In the genomic region with DNA sequence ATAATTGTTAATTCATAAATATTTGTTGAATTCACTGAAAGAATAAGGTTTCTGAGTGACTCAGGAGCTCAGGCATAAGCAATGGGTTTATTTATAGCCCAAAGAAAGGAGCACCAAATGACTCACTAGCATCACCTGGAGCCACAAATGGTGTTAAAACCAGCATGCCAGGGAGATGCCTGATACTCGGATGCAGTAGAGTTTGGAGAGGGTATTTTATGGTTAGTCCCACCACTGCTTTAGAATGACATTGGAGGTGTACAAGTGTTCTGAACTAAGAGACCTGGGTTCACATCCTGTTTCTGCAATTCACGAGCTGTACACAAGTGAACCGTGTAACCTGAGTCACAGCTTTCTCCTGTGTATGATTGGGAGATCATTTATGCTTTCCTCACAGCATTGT, we compare ENCODE assay signal across 14 cellular contexts. TPM values are rescaled to one million over a fixed set of nuclear protein-coding genes. Genes with fewer than 3 reads are reported as not detected.
DNase-seq lines count a peak whose midpoint lies in the region; ATAC-seq and TF ChIP-seq lines count a peak whose summit lies in the region.
"Had no signal": no experiment of that assay in that cellular context is flagged by ENCODE, and none has a peak within 500 bp of the region (broad histone marks: within the 10 kb centered on the region; RNA-seq: fewer than 3 reads in every experiment).

No MANE protein-coding gene starts in this region.

- DNase-seq in activated CD8-positive, alpha-beta T cell treated with anti-CD3 and anti-CD28 coated beads for 36 hours: no peak
- DNase-seq in activated CD8-positive, alpha-beta T cell treated with anti-CD3 and anti-CD28 coated beads, Interleukin-2, amount 10 ng/mL, durations not matched to agents 7 days and 5 days: no peak
- DNase-seq in iris pigment epithelial cell (ENCODE audit: low read depth) (peak; percentile 19), neuronal stem cell (ENCODE audit: low spot score) (no peak), chondrocyte (ENCODE audit: low spot score) (no peak), mucosa of gallbladder (ENCODE audit: low spot score) (no peak)
- DNase-seq: ACHN; effector memory CD4-positive, alpha-beta T cell; EL; NCI-H187 treated with DMSO at 0.1 percent for 48 hours; RPMI8226 had no signal

- H3K27me3 Mint-ChIP-seq in activated CD8-positive, alpha-beta T cell treated with anti-CD3 and anti-CD28 coated beads for 36 hours: no peaks in the 10 kb centered on the region
- H3K27me3 Mint-ChIP-seq in activated CD8-positive, alpha-beta T cell treated with anti-CD3 and anti-CD28 coated beads, Interleukin-2, amount 10 ng/mL, durations not matched to agents 7 days and 5 days (ENCODE audit: low read depth): no peaks in the 10 kb centered on the region
- H3K27me3 Mint-ChIP-seq in chondrocyte (ENCODE audit: low read depth): peaks cover 19% of the 10 kb centered on the region

- H3K9me3 ChIP-seq in neuronal stem cell (replicated peaks in 1 of 2; ENCODE audit: control insufficient read depth in 2 of 2, insufficient read depth in 1 of 2, low read depth in 1 of 2, low read length in 2 of 2): no peaks in the 10 kb centered on the region

- H3K4me1 ChIP-seq in neuronal stem cell (ENCODE audit: control insufficient read depth in 2 of 2, insufficient read depth in 1 of 2, low read depth in 1 of 2, low read length in 2 of 2): no peaks in the 10 kb centered on the region

- H3K4ac ChIP-seq in neuronal stem cell (ENCODE audit: low read length): no peak overlapping the region

- peaks cover 23% of the 10 kb centered on the region for H3K4me1 Mint-ChIP-seq in activated CD8-positive, alpha-beta T cell treated with anti-CD3 and anti-CD28 coated beads for 36 hours (ENCODE audit: low read depth)
- peaks cover 26% of the 10 kb centered on the region for H3K4me1 Mint-ChIP-seq in activated CD8-positive, alpha-beta T cell treated with anti-CD3 and anti-CD28 coated beads, Interleukin-2, amount 10 ng/mL, durations not matched to agents 7 days and 5 days (ENCODE audit: low read depth)
- peaks cover 7% of the 10 kb centered on the region for H3K4me1 Mint-ChIP-seq in chondrocyte (ENCODE audit: low read depth)

- H2AK5ac ChIP-seq in neuronal stem cell (ENCODE audit: low read depth, low read length): no peak overlapping the region

- no peak overlapping the region for H2BK120ac ChIP-seq in neuronal stem cell (ENCODE audit: low read depth, low read length)

- no peaks in the 10 kb centered on the region for H3K9me3 Mint-ChIP-seq in activated CD8-positive, alpha-beta T cell treated with anti-CD3 and anti-CD28 coated beads for 36 hours
- H3K9me3 Mint-ChIP-seq in activated CD8-positive, alpha-beta T cell treated with anti-CD3 and anti-CD28 coated beads, Interleukin-2, amount 10 ng/mL, durations not matched to agents 7 days and 5 days (ENCODE audit: insufficient read depth): no peaks in the 10 kb centered on the region
- no peaks in the 10 kb centered on the region for H3K9me3 Mint-ChIP-seq in chondrocyte (ENCODE audit: low read depth)

- peak; percentile 22 for ATAC-seq in activated CD8-positive, alpha-beta T cell treated with anti-CD3 and anti-CD28 coated beads for 36 hours
- ATAC-seq in activated CD8-positive, alpha-beta T cell treated with anti-CD3 and anti-CD28 coated beads, Interleukin-2, amount 10 ng/mL, durations not matched to agents 7 days and 5 days: no peak
- peak; percentile 55 for ATAC-seq in GM21381 (IDR thresholded peaks at IDR 0.05; ENCODE audit: unreplicated experiment)
- ATAC-seq in HG03432 (IDR thresholded peaks at IDR 0.05; ENCODE audit: unreplicated experiment): peak; percentile 76

- no peak overlapping the region for H3K4me3 Mint-ChIP-seq in activated CD8-positive, alpha-beta T cell treated with anti-CD3 and anti-CD28 coated beads for 36 hours
- H3K4me3 Mint-ChIP-seq in activated CD8-positive, alpha-beta T cell treated with anti-CD3 and anti-CD28 coated beads, Interleukin-2, amount 10 ng/mL, durations not matched to agents 7 days and 5 days: no peak overlapping the region
- no peak overlapping the region for H3K4me3 Mint-ChIP-seq in chondrocyte (ENCODE audit: unreplicated experiment)

- H3K23ac ChIP-seq in neuronal stem cell (ENCODE audit: low read depth, low read length, poor library complexity): no peak overlapping the region

- peaks cover 20% of the 10 kb centered on the region for H3K36me3 Mint-ChIP-seq in activated CD8-positive, alpha-beta T cell treated with anti-CD3 and anti-CD28 coated beads for 36 hours (ENCODE audit: low read depth)
- peaks cover 35% of the 10 kb centered on the region for H3K36me3 Mint-ChIP-seq in activated CD8-positive, alpha-beta T cell treated with anti-CD3 and anti-CD28 coated beads, Interleukin-2, amount 10 ng/mL, durations not matched to agents 7 days and 5 days (ENCODE audit: low read depth)
- no peaks in the 10 kb centered on the region for H3K36me3 Mint-ChIP-seq in chondrocyte (ENCODE audit: low read depth)

- no peak overlapping the region for H3K4me2 ChIP-seq in neuronal stem cell (ENCODE audit: insufficient read depth, low read length, poor library complexity, severe bottlenecking)

- H2BK12ac ChIP-seq in neuronal stem cell (ENCODE audit: low read length): no peak overlapping the region

- no peak overlapping the region for H4K8ac ChIP-seq in neuronal stem cell (ENCODE audit: low read depth, low read length)

- no peaks in the 10 kb centered on the region for H3K27me3 ChIP-seq in neuronal stem cell (ENCODE audit: control insufficient read depth in 3 of 3, insufficient read depth in 3 of 3, low read depth in 1 of 3, low read length in 3 of 3)

- CTCF ChIA-PET in activated CD8-positive, alpha-beta T cell treated with anti-CD3 and anti-CD28 coated beads for 36 hours (lab: Charles Lee): interaction anchor here (1.0 to 4.1 kb wide), 3 partner anchors 21 to 155 kb away, joined by 3 to 30 read pairs (median 7); a partner anchor contains a TSS
- CTCF ChIA-PET in activated CD8-positive, alpha-beta T cell treated with anti-CD3 and anti-CD28 coated beads, Interleukin-2, amount 10 ng/mL, durations not matched to agents 7 days and 5 days (lab: Charles Lee): interaction anchor here (1.2 kb wide), 1 partner anchor 10 kb away, joined by 5 read pairs; no protein-coding TSS in a partner anchor

- H2BK15ac ChIP-seq in neuronal stem cell (ENCODE audit: low read length): no peak overlapping the region

- no peak overlapping the region for H2AFZ ChIP-seq in neuronal stem cell (ENCODE audit: low read length)

- no peak overlapping the region for H3K18ac ChIP-seq in neuronal stem cell (ENCODE audit: low read length)

- H3K36me3 ChIP-seq in neuronal stem cell (replicated peaks in 1 of 2; ENCODE audit: control insufficient read depth in 2 of 2, insufficient read depth in 2 of 2, low read length in 2 of 2): no peaks in the 10 kb centered on the region

- no CpG with 5 or more reads among the region's 3 CpGs for WGBS in neuronal stem cell (ENCODE audit: extremely low coverage in 2 of 2, insufficient read length in 2 of 2, insufficient replicate concordance in 1 of 2), 2 donors

- H3K27ac Mint-ChIP-seq in activated CD8-positive, alpha-beta T cell treated with anti-CD3 and anti-CD28 coated beads for 36 hours: no peak overlapping the region
- no peak overlapping the region for H3K27ac Mint-ChIP-seq in activated CD8-positive, alpha-beta T cell treated with anti-CD3 and anti-CD28 coated beads, Interleukin-2, amount 10 ng/mL, durations not matched to agents 7 days and 5 days
- H3K27ac Mint-ChIP-seq in chondrocyte (ENCODE audit: unreplicated experiment): no peak overlapping the region

- intact Hi-C loops in activated CD8-positive, alpha-beta T cell treated with anti-CD3 and anti-CD28 coated beads for 36 hours (cut with micrococcal nuclease): loop anchor here (5.0 to 10.0 kb wide), 3 partner anchors 75 to 282 kb away; a partner anchor contains a TSS

- H2BK5ac ChIP-seq in neuronal stem cell (ENCODE audit: low read length): no peak overlapping the region

- no peak overlapping the region for H3K9ac ChIP-seq in neuronal stem cell (ENCODE audit: low read depth, low read length, poor library complexity)

- no peak overlapping the region for H4K91ac ChIP-seq in neuronal stem cell (ENCODE audit: low read depth, low read length, poor library complexity)

- no peak overlapping the region for H3K27ac ChIP-seq in neuronal stem cell (replicated peaks; ENCODE audit: low read length)
- H3K27ac ChIP-seq: VCaP had no signal

- H3K79me1 ChIP-seq in neuronal stem cell (ENCODE audit: low read depth, low read length): no peaks in the 10 kb centered on the region

- no peak overlapping the region for H3K4me3 ChIP-seq in neuronal stem cell (ENCODE audit: low read length in 2 of 2)

- TF ChIP-seq CTCF in activated CD8-positive, alpha-beta T cell treated with anti-CD3 and anti-CD28 coated beads for 36 hours (IDR thresholded peaks at IDR 0.05): no peak
- TF ChIP-seq CTCF in chondrocyte (IDR thresholded peaks at IDR 0.05): no peak

- no peak overlapping the region for H3K14ac ChIP-seq in neuronal stem cell (ENCODE audit: low read length)

- POLR2A ChIA-PET in activated CD8-positive, alpha-beta T cell treated with anti-CD3 and anti-CD28 coated beads for 36 hours (lab: Charles Lee): no interaction called here
- POLR2A ChIA-PET in activated CD8-positive, alpha-beta T cell treated with anti-CD3 and anti-CD28 coated beads, Interleukin-2, amount 10 ng/mL, durations not matched to agents 7 days and 5 days (lab: Charles Lee): no interaction called here

RNA-seq across cellular contexts. Expression of a gene that starts 25.2 kb away (rescaled TPM):
- total RNA-seq in activated CD8-positive, alpha-beta T cell treated with anti-CD3 and anti-CD28 coated beads for 36 hours: 10 to 100 TPM; 12.4 to 15.0 TPM
- total RNA-seq in activated CD8-positive, alpha-beta T cell treated with anti-CD3 and anti-CD28 coated beads, Interleukin-2, amount 10 ng/mL, durations not matched to agents 7 days and 5 days: 10 to 100 TPM; 10.8 to 11.9 TPM
- polyA plus RNA-seq in neuronal stem cell (2013, experiment 1 of 2): 0.03 TPM
- 0.04 TPM for polyA plus RNA-seq in neuronal stem cell (2013, experiment 2 of 2)
- total RNA-seq in chondrocyte: 0.10 TPM in 1 of 3 replicates, not detected in the others
- 32.3 TPM for total RNA-seq in mucosa of gallbladder

Comparison
In these comparisons a context has a peak if more than half of its experiments do, and no peak if none do; other contexts are left out.
1. RNA of a gene that starts 25.2 kb away (total RNA-seq): 32.3 TPM in mucosa of gallbladder (single experiment), 12.4 to 15.0 TPM in activated CD8-positive, alpha-beta T cell treated with anti-CD3 and anti-CD28 coated beads for 36 hours and 10.8 to 11.9 TPM in activated CD8-positive, alpha-beta T cell treated with anti-CD3 and anti-CD28 coated beads, Interleukin-2, amount 10 ng/mL, durations not matched to agents 7 days and 5 days; 0.10 TPM in chondrocyte; every median in the first group is over 10 times any median in the second.